ENCODE assay signal across 8 cellular contexts in the genomic region with DNA sequence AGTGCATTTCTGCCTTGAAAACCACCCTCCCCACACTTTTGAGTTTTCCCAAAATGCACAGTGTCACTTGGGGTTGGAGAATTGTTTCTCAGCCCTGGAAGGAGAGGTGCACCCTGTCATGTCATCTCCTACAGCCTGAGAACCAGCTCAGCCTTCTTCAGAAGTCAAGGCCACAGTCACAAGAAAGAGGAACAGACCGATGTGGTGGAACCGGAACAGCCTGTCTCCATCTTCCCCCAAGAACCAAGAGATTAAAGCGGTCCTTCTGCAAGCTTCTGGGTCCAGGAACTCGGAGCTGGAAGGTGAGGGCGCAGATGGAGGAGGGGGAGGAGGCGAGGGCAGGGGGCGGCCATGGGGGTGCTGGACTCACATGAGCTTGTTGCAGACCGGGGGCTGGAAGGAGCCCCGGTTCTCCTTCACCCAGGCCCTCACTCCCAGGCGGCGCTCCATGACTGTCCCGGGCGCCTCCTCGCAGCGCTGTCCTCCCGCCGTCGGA. TPM values are rescaled to one million over a fixed set of nuclear protein-coding genes. Genes with fewer than 3 reads are reported as not detected.
A peak's percentile ranks its signal among the peaks of the same experiment; 100 is the strongest.
DNase-seq lines count a peak whose midpoint lies in the region; ATAC-seq, FAIRE-seq and TF ChIP-seq lines count a peak whose summit lies in the region.

No MANE protein-coding gene starts in this region.

- intact Hi-C loops in left lung (cut with DNase I): no loop called here
- intact Hi-C loops in PC-9 (cut with micrococcal nuclease; ENCODE audit: unreplicated experiment): no loop called here

- H3K4me1 ChIP-seq in left lung (peaks cover 0 to 20% of the 10 kb centered on the region in 2 donors), PC-9 (replicated peaks; ENCODE audit: insufficient read depth) (no peaks in the 10 kb centered on the region)

- H2AFZ ChIP-seq in PC-9: no peak overlapping the region

- H3K9me2 ChIP-seq in PC-9 (ENCODE audit: insufficient read depth): no peaks in the 10 kb centered on the region

- no peak overlapping the region for H3K4me2 ChIP-seq in PC-9

- no peaks in the 10 kb centered on the region for H3F3A ChIP-seq in PC-9 (ENCODE audit: insufficient read depth, low read depth)

- in situ Hi-C loops in astrocyte of the spinal cord (cut with HindIII; ENCODE audit: low sequenced_read_pairs): no loop called here

- DNase-seq in GM19239 (ENCODE audit: insufficient read length, low spot score): no peak
- DNase-seq in astrocyte of the spinal cord (ENCODE audit: low read depth, low spot score): no peak
- peak in 1 of 2 donors; percentile 47 for DNase-seq in left lung
- DNase-seq in PC-9: no peak
- DNase-seq in NCI-H146 treated with DMSO at 0.1 percent for 48 hours (lab: John Stamatoyannopoulos, UW; ENCODE audit: unreplicated experiment): no peak
- DNase-seq in NCI-H1436 treated with DMSO at 0.1 percent for 48 hours (lab: John Stamatoyannopoulos, UW): no peak

- H3K36me3 ChIP-seq in left lung (no peaks in the 10 kb centered on the region), PC-9 (ENCODE audit: low read depth) (no peaks in the 10 kb centered on the region)

- POLR2A ChIA-PET in PC-9 (lab: Charles Lee; ENCODE audit: unreplicated experiment): no interaction called here

- H4K20me1 ChIP-seq in PC-9 (ENCODE audit: insufficient read depth): no peaks in the 10 kb centered on the region

- CTCF ChIA-PET in PC-9 (lab: Charles Lee): no interaction called here

- no peaks in the 10 kb centered on the region for H3K9me3 ChIP-seq in left lung
- no peaks in the 10 kb centered on the region for H3K9me3 ChIP-seq in PC-9 (ENCODE audit: insufficient read depth, low read depth)

- H3K4me3 ChIP-seq in astrocyte of the spinal cord (ENCODE audit: low read depth, low read length): peak overlapping the region; percentile 35
- peak overlapping the region; percentile 51 to 73 for H3K4me3 ChIP-seq in left lung
- H3K4me3 ChIP-seq in PC-9: no peak overlapping the region

- H3K79me2 ChIP-seq in PC-9 (ENCODE audit: low read depth): no peaks in the 10 kb centered on the region

- peaks cover 0 to 11% of the 10 kb centered on the region in 2 donors for H3K27me3 ChIP-seq in left lung
- no peaks in the 10 kb centered on the region for H3K27me3 ChIP-seq in PC-9 (ENCODE audit: insufficient read depth, low read depth)

- ATAC-seq in HG03442 (IDR thresholded peaks at IDR 0.05; ENCODE audit: unreplicated experiment) (peak; percentile 24), left lung (peak; percentile 73)

- TF ChIP-seq CTCF in astrocyte of the spinal cord (IDR thresholded peaks at IDR 0.05; ENCODE audit: low read depth, low read length): no peak
- TF ChIP-seq CTCF in left lung (IDR thresholded peaks at IDR 0.05): no peak
- no peak for TF ChIP-seq CTCF in PC-9 (conservative IDR thresholded peaks at IDR 0.05)

- FAIRE-seq in GM19239 (lab: Jason Lieb, UNC): peak; percentile 80

- BruUV-seq in PC-9 (replicated peaks; lab: Mats Ljungman, UMichigan): no TSS peak

- peak overlapping the region; percentile 78 to 89 for H3K27ac ChIP-seq in left lung
- H3K27ac ChIP-seq in temporal lobe (ENCODE audit: low read depth, low read length): peak overlapping the region; percentile 27
- H3K27ac ChIP-seq in PC-9: no peak overlapping the region

RNA-seq across cellular contexts. Expression of a gene that starts 0.2 kb away (rescaled TPM):
- total RNA-seq in left lung (10 to 100 TPM in 1 of 2 donors, 1 to 10 TPM in 1; 6.2 to 11.5 TPM), temporal lobe (1.5 TPM), PC-9 (2021) (0.73 TPM in 1 of 2 replicates, not detected in the other)

RNA-seq across cellular contexts. Expression of a gene that starts 28.2 kb away (rescaled TPM):
- total RNA-seq in left lung: 1 to 10 TPM; 1.7 to 2.7 TPM
- 0.25 TPM for total RNA-seq in temporal lobe
- not detected in 2 replicates for total RNA-seq in PC-9 (2021)
